Comparison of ENCODE assay signal across 13 cellular contexts in genomic region chr10:100043796-100044195, GRCh38. TPM values are rescaled to one million over a fixed set of nuclear protein-coding genes. Genes with fewer than 3 reads are reported as not detected.
DNase-seq lines count a peak whose midpoint lies in the region; ATAC-seq and TF ChIP-seq lines count a peak whose summit lies in the region.
"Had no signal": no experiment of that assay in that cellular context is flagged by ENCODE, and none has a peak within 500 bp of the region (broad histone marks: within the 10 kb centered on the region; RNA-seq: fewer than 3 reads in every experiment).

No MANE protein-coding gene starts in this region.

- POLR2A ChIA-PET in Panc1 (lab: Charles Lee) = interaction anchor here (0.6 kb wide), 2 partner anchors 29 to 293 kb away, joined by 3 to 4 read pairs; no protein-coding TSS in a partner anchor

- ATAC-seq in Panc1 (peak; percentile 47), HG02970 (IDR thresholded peaks at IDR 0.05; ENCODE audit: low FRiP score, unreplicated experiment) (no peak), GM19351 (IDR thresholded peaks at IDR 0.05; ENCODE audit: unreplicated experiment) (no peak)

- H3K9me3 ChIP-seq in Panc1 (ENCODE audit: control insufficient read depth, insufficient read depth, low read depth, low read length) (no peaks in the 10 kb centered on the region), neutrophil (no peaks in the 10 kb centered on the region)

- H3K4me3 ChIP-seq in AG10803 (ENCODE audit: low read length) (no peak overlapping the region), Panc1 (ENCODE audit: low read depth in 2 of 2, low read length in 2 of 2) (no peak overlapping the region), fibroblast of mammary gland (ENCODE audit: control insufficient read depth, low read depth, low read length) (no peak overlapping the region), neutrophil (ENCODE audit: low read depth in 1 of 2, low read length in 1 of 2) (no peak overlapping the region)

- H3K27ac ChIP-seq in Panc1 (ENCODE audit: low read length) = peak overlapping the region; percentile 79
- peak overlapping the region; percentile 68 for H3K27ac ChIP-seq in neutrophil

- TF ChIP-seq CTCF in AG10803 (conservative IDR thresholded peaks at IDR 0.05; ENCODE audit: low read length) (no peak), Panc1 (IDR thresholded peaks at IDR 0.05) (no peak), fibroblast of mammary gland (conservative IDR thresholded peaks at IDR 0.05; ENCODE audit: control insufficient read depth, insufficient read depth, low read depth, low read length) (no peak), neutrophil (IDR thresholded peaks at IDR 0.05) (no peak)

- DNase-seq in AG10803 (ENCODE audit: low read depth) (peak; percentile 70), Panc1 (ENCODE audit: low read depth, low spot score) (no peak), fibroblast of mammary gland (ENCODE audit: low read depth) (peak; percentile 67), head of caudate nucleus (no peak), NCI-H345 (lab: John Stamatoyannopoulos, UW) (no peak)
- DNase-seq: CD4-positive, alpha-beta T cell; effector memory CD4-positive, alpha-beta T cell; OCI-M1 had no signal

- H3K4me1 ChIP-seq in Panc1 (ENCODE audit: control insufficient read depth, insufficient read depth, low read length) = peaks cover 26% of the 10 kb centered on the region
- peaks cover 73 to 75% of the 10 kb centered on the region in 2 experiments for H3K4me1 ChIP-seq in neutrophil (ENCODE audit: control insufficient read depth in 1 of 2, insufficient read depth in 1 of 2, low read depth in 1 of 2, low read length in 1 of 2)

- H3K36me3 ChIP-seq in Panc1 (ENCODE audit: control insufficient read depth, insufficient read depth, low read length) = no peaks in the 10 kb centered on the region
- no peaks in the 10 kb centered on the region for H3K36me3 ChIP-seq in neutrophil

- CTCF ChIA-PET in Panc1 (lab: Charles Lee) = interaction anchor here (0.6 to 0.9 kb wide), 3 partner anchors 184 to 289 kb away, joined by 3 to 6 read pairs (median 3); no protein-coding TSS in a partner anchor

- H3K27me3 ChIP-seq in Panc1 (ENCODE audit: control insufficient read depth, insufficient read depth, low read length) (no peaks in the 10 kb centered on the region), neutrophil (no peaks in the 10 kb centered on the region)

- intact Hi-C loops in Panc1 (cut with micrococcal nuclease; ENCODE audit: unreplicated experiment) = loop anchor here (2.0 kb wide), 1 partner anchor 33 kb away; no protein-coding TSS in a partner anchor
- intact Hi-C loops in head of caudate nucleus (cut with DNase I) = no loop called here

- in situ Hi-C loops in Panc1 (cut with HindIII; ENCODE audit: low pct_unique_long_range_greater_than_20kb, low sequenced_read_pairs) = no loop called here

- no TSS peak for BruUV-seq in Panc1 (replicated peaks; lab: Mats Ljungman, UMichigan)

RNA-seq across cellular contexts. Expression of gene DNMBP, which starts 34.0 kb away (rescaled TPM):
- total RNA-seq in Panc1 (2021; ENCODE audit: unreplicated experiment) = 39.3 TPM
- polyA plus RNA-seq in Panc1 (2012; ENCODE audit: insufficient read length) = 21.7 TPM

RNA-seq across cellular contexts. Expression of gene CPN1, which starts 37.9 kb away (rescaled TPM):
- not detected for total RNA-seq in Panc1 (2021; ENCODE audit: unreplicated experiment)
- not detected for polyA plus RNA-seq in Panc1 (2012; ENCODE audit: insufficient read length)
- total RNA-seq: CD4-positive, alpha-beta T cell; pulmonary artery endothelial cell; subcutaneous adipose tissue had no signal

Comparison
In these comparisons a context has a peak if more than half of its experiments do, and no peak if none do; other contexts are left out.
1. DNase-seq: peak in AG10803 (single experiment) and fibroblast of mammary gland (single experiment); none in Panc1 (single experiment), head of caudate nucleus (0 of 42) and NCI-H345 (single experiment).